Comparison of ENCODE assay signal across 8 cellular contexts in genomic region chr20:50153500-50154377, GRCh38. TPM values are rescaled to one million over a fixed set of nuclear protein-coding genes. Genes with fewer than 3 reads are reported as not detected.
DNase-seq lines count a peak whose midpoint lies in the region; FAIRE-seq and TF ChIP-seq lines count a peak whose summit lies in the region.

TSS of gene PEDS1 (minus strand) at chr20:50153723. CDS start at chr20:50153637, 86 bp downstream.

- peaks cover 39% of the 10 kb centered on the region for H3K36me3 ChIP-seq in SJSA1
- H3K36me3 ChIP-seq in neutrophil: peaks cover 4% of the 10 kb centered on the region

- DNase-seq in ELF-1 (ENCODE audit: low read depth, low spot score) (peak; percentile 90), H54 (ENCODE audit: insufficient read length, low spot score) (peak; percentile 95), M059J (ENCODE audit: low read depth) (peak; percentile 92), SJSA1 (ENCODE audit: low read depth in 1 of 2, low spot score in 2 of 2) (peak; percentile 73 to 89), foreskin melanocyte (peak; percentile 87), substantia nigra (lab: John Stamatoyannopoulos, UW) (peak; percentile 33 to 95 (median 81))
- peak; percentile 44 to 77 (median 56) for DNase-seq in activated naive CD4-positive, alpha-beta T cell (lab: John Stamatoyannopoulos, UW)

- H3K4me3 ChIP-seq in SJSA1 (peak within 1 kb of the TSS; percentile 98), neutrophil (ENCODE audit: low read depth in 1 of 2, low read length in 1 of 2) (peak within 1 kb of the TSS; percentile 83 to 91)

- H3K4me1 ChIP-seq in SJSA1 (replicated peaks) (peaks cover 34% of the 10 kb centered on the region), neutrophil (ENCODE audit: control insufficient read depth in 1 of 2, insufficient read depth in 1 of 2, low read depth in 1 of 2, low read length in 1 of 2) (peaks cover 19 to 23% of the 10 kb centered on the region in 2 experiments)

- H3K27me3 ChIP-seq in SJSA1 (replicated peaks) (no peaks in the 10 kb centered on the region), neutrophil (no peaks in the 10 kb centered on the region)

- FAIRE-seq in H54 (lab: Jason Lieb, UNC): no peak

- TF ChIP-seq CTCF in neutrophil (IDR thresholded peaks at IDR 0.05): peak; percentile 11

- TF ChIP-seq POLR2A in H54 (IDR thresholded peaks at IDR 0.05; ENCODE audit: low read depth, low read length): peak; percentile 82

- H3K27ac ChIP-seq in SJSA1: peak within 1 kb of the TSS; percentile 69
- H3K27ac ChIP-seq in neutrophil: peak within 1 kb of the TSS; percentile 71
- H3K27ac ChIP-seq in substantia nigra (ENCODE audit: low read depth, low read length, poor library complexity, severe bottlenecking): peak within 1 kb of the TSS; percentile 91

- no peaks in the 10 kb centered on the region for H3K9me3 ChIP-seq in SJSA1 (replicated peaks)
- H3K9me3 ChIP-seq in neutrophil: no peaks in the 10 kb centered on the region

RNA-seq across cellular contexts. Expression of gene PEDS1, which starts in this region (rescaled TPM):
- total RNA-seq in M059J (2014; rRNA removed; shearing (Covaris generic)): 49.6 and 61.9 TPM in 2 replicates
- 24.8 and 43.5 TPM in 2 replicates for total RNA-seq in SJSA1 (2014; rRNA removed; shearing (Covaris generic))

Comparison
In these comparisons a context has a peak if more than half of its experiments do, and no peak if none do; other contexts are left out.
1. Peak in every context shown above with its lines: DNase-seq, H3K4me3 ChIP-seq and H3K27ac ChIP-seq.